ENCODE assay signal across 8 cellular contexts in genomic region chr1:226547754-226548191, GRCh38. TPM values are rescaled to one million over a fixed set of nuclear protein-coding genes. Genes with fewer than 3 reads are reported as not detected.
A peak's percentile ranks its signal among the peaks of the same experiment; 100 is the strongest.
DNase-seq lines count a peak whose midpoint lies in the region; ATAC-seq and TF ChIP-seq lines count a peak whose summit lies in the region.

No MANE protein-coding gene starts in this region.

- TF ChIP-seq POLR2A in esophagus muscularis mucosa (IDR thresholded peaks at IDR 0.05; ENCODE audit: low read depth): no peak

- peaks cover 0 to 3% (median 0%) of the 10 kb centered on the region in 3 donors for H3K36me3 Mint-ChIP-seq in naive thymus-derived CD8-positive, alpha-beta T cell
- no peaks in the 10 kb centered on the region for H3K36me3 Mint-ChIP-seq in stimulated activated naive CD8-positive, alpha-beta T cell treated with anti-CD3 and anti-CD28 coated beads, Interleukin-15, Interleukin-2, amounts not matched to agents 100 ng/mL and 50 ng/mL, for 24 hours (ENCODE audit: low read depth)

- H3K27me3 Mint-ChIP-seq in naive thymus-derived CD8-positive, alpha-beta T cell: peaks cover 5 to 51% (median 24%) of the 10 kb centered on the region in 5 donors
- peaks cover 44% of the 10 kb centered on the region for H3K27me3 Mint-ChIP-seq in stimulated activated naive CD8-positive, alpha-beta T cell treated with anti-CD3 and anti-CD28 coated beads, Interleukin-15, Interleukin-2, amounts not matched to agents 100 ng/mL and 50 ng/mL, for 24 hours

- no peak for TF ChIP-seq EP300 in esophagus muscularis mucosa (IDR thresholded peaks at IDR 0.05)

- peak overlapping the region; percentile 29 to 68 (median 44) for H3K4me3 Mint-ChIP-seq in naive thymus-derived CD8-positive, alpha-beta T cell
- H3K4me3 Mint-ChIP-seq in stimulated activated naive CD8-positive, alpha-beta T cell treated with anti-CD3 and anti-CD28 coated beads, Interleukin-15, Interleukin-2, amounts not matched to agents 100 ng/mL and 50 ng/mL, for 24 hours: peak overlapping the region; percentile 23

- H3K27me3 ChIP-seq in BJ (ENCODE audit: control insufficient read depth, insufficient read depth, low read length) (peaks cover 29% of the 10 kb centered on the region), PC-9 (ENCODE audit: insufficient read depth, low read depth) (peaks cover 8% of the 10 kb centered on the region; the same call in 1 of the 2 replicates), esophagus muscularis mucosa (peaks cover 0 to 13% (median 0%) of the 10 kb centered on the region in 4 donors)

- CTCF ChIA-PET in BJ (lab: Yijun Ruan, JAX): interaction anchor here (0.6 to 4.1 kb wide), 31 partner anchors 8 to 393 kb away, joined by 3 to 29 read pairs (median 4); partner anchors contain the start of gene COQ8A
- CTCF ChIA-PET in PC-9 (lab: Charles Lee): interaction anchor here (0.6 to 0.7 kb wide), 5 partner anchors 84 to 1076 kb away, joined by 3 to 9 read pairs (median 5); no protein-coding TSS in a partner anchor

- TF ChIP-seq CTCF in BJ (IDR thresholded peaks at IDR 0.05; ENCODE audit: insufficient read depth, low read depth, low read length) (peak; percentile 95), PC-9 (conservative IDR thresholded peaks at IDR 0.05) (peak; percentile 85), esophagus muscularis mucosa (IDR thresholded peaks at IDR 0.05) (peak in 2 of 3 experiments; percentile 91 to 97)

- H3K4me3 ChIP-seq in BJ (ENCODE audit: low read depth, low read length) (no peak overlapping the region), PC-9 (no peak overlapping the region), esophagus muscularis mucosa (peak overlapping the region; percentile 63 to 76 (median 70))

- BruUV-seq in PC-9 (replicated peaks; lab: Mats Ljungman, UMichigan): no TSS peak

- H3K27ac ChIP-seq in PC-9 (no peak overlapping the region), esophagus muscularis mucosa (replicated peaks in 1 of 4) (peak overlapping the region; percentile 68 to 89 (median 84))

- H3F3A ChIP-seq in PC-9 (ENCODE audit: insufficient read depth, low read depth): no peaks in the 10 kb centered on the region

- H3K4me1 ChIP-seq in PC-9 (replicated peaks; ENCODE audit: insufficient read depth) (no peaks in the 10 kb centered on the region), esophagus muscularis mucosa (peaks cover 28 to 48% (median 43%) of the 10 kb centered on the region in 4 donors)

- H2AFZ ChIP-seq in PC-9: no peak overlapping the region

- intact Hi-C loops in PC-9 (cut with micrococcal nuclease; ENCODE audit: unreplicated experiment) (loop anchor here (1.0 to 5.0 kb wide), 4 partner anchors 80 to 890 kb away; no protein-coding TSS in a partner anchor), esophagus muscularis mucosa (cut with DNase I) (loop anchor here (1.0 to 10.0 kb wide), 4 partner anchors 62 to 280 kb away; no protein-coding TSS in a partner anchor)

- POLR2A ChIA-PET in BJ (lab: Charles Lee) (no interaction called here), PC-9 (lab: Charles Lee; ENCODE audit: unreplicated experiment) (interaction anchor here (0.6 kb wide), 1 partner anchor 521 kb away, joined by 13 read pairs; no protein-coding TSS in a partner anchor)
- POLR2A ChIA-PET in naive thymus-derived CD8-positive, alpha-beta T cell (lab: Charles Lee): interaction anchor here (0.6 to 2.4 kb wide), 3 partner anchors 8 to 123 kb away, joined by 3 to 9 read pairs (median 7); no protein-coding TSS in a partner anchor

- DNase-seq in BJ (ENCODE audit: low read depth) (peak; percentile 40), Kasumi-1 (lab: John Stamatoyannopoulos, UW) (peak; percentile 93 to 96), PC-9 (peak; percentile 67 to 82), esophagus muscularis mucosa (ENCODE audit: extremely low spot score) (no peak)
- peak; percentile 66 for DNase-seq in activated T-cell treated with anti-CD3 and anti-CD28 coated beads, Interleukin-2, amount 50 U/mL, for 1 hour
- peak; percentile 24 to 75 (median 44) for DNase-seq in naive thymus-derived CD8-positive, alpha-beta T cell

- H3K9me3 Mint-ChIP-seq in naive thymus-derived CD8-positive, alpha-beta T cell: no peaks in the 10 kb centered on the region
- H3K9me3 Mint-ChIP-seq in stimulated activated naive CD8-positive, alpha-beta T cell treated with anti-CD3 and anti-CD28 coated beads, Interleukin-15, Interleukin-2, amounts not matched to agents 100 ng/mL and 50 ng/mL, for 24 hours: no peaks in the 10 kb centered on the region

- no peaks in the 10 kb centered on the region for H3K9me3 ChIP-seq in PC-9 (ENCODE audit: insufficient read depth, low read depth)
- no peaks in the 10 kb centered on the region for H3K9me3 ChIP-seq in esophagus muscularis mucosa

- ATAC-seq in GM19395 (IDR thresholded peaks at IDR 0.05; ENCODE audit: unreplicated experiment): peak; percentile 74
- ATAC-seq in naive thymus-derived CD8-positive, alpha-beta T cell: peak; percentile 50

- no peaks in the 10 kb centered on the region for H4K20me1 ChIP-seq in PC-9 (ENCODE audit: insufficient read depth)

- no peaks in the 10 kb centered on the region for H3K79me2 ChIP-seq in PC-9 (ENCODE audit: low read depth)

- no peaks in the 10 kb centered on the region for H3K9me2 ChIP-seq in PC-9 (ENCODE audit: insufficient read depth)

- no peaks in the 10 kb centered on the region for H3K36me3 ChIP-seq in BJ (ENCODE audit: control insufficient read depth, insufficient read depth, low read length)
- no peaks in the 10 kb centered on the region for H3K36me3 ChIP-seq in PC-9 (ENCODE audit: low read depth)
- H3K36me3 ChIP-seq in esophagus muscularis mucosa: no peaks in the 10 kb centered on the region

- 4% methylated on average over 13 of the region's 16 CpGs for WGBS in esophagus muscularis mucosa

- peaks cover 11 to 23% (median 19%) of the 10 kb centered on the region in 4 donors for H3K4me1 Mint-ChIP-seq in naive thymus-derived CD8-positive, alpha-beta T cell
- peaks cover 16% of the 10 kb centered on the region for H3K4me1 Mint-ChIP-seq in stimulated activated naive CD8-positive, alpha-beta T cell treated with anti-CD3 and anti-CD28 coated beads, Interleukin-15, Interleukin-2, amounts not matched to agents 100 ng/mL and 50 ng/mL, for 24 hours (ENCODE audit: low read depth)

- peak overlapping the region; percentile 37; the same call in 1 of the 2 replicates for H3K4me2 ChIP-seq in PC-9

- no peak overlapping the region for H3K27ac Mint-ChIP-seq in naive thymus-derived CD8-positive, alpha-beta T cell
- H3K27ac Mint-ChIP-seq in stimulated activated naive CD8-positive, alpha-beta T cell treated with anti-CD3 and anti-CD28 coated beads, Interleukin-15, Interleukin-2, amounts not matched to agents 100 ng/mL and 50 ng/mL, for 24 hours: no peak overlapping the region

RNA-seq across cellular contexts. Expression of gene STUM, which starts 0.8 kb away (rescaled TPM):
- polyA plus RNA-seq in BJ (2011; rRNA removed): not detected in 2 replicates
- polyA minus RNA-seq in BJ (2011; rRNA and poly(A)+ RNA removed): not detected in 2 replicates
- total RNA-seq in PC-9 (2021): not detected in 2 replicates
- total RNA-seq in esophagus muscularis mucosa: 1 to 10 TPM; 3.1 to 7.6 (median 6.3) TPM
- under 1 TPM; 0.14 to 0.65 TPM for total RNA-seq in naive thymus-derived CD8-positive, alpha-beta T cell
- not detected for polyA plus RNA-seq in naive thymus-derived CD8-positive, alpha-beta T cell

Comparison
In these comparisons a context has a peak if more than half of its experiments do, and no peak if none do; other contexts are left out.
1. H3K4me3 ChIP-seq: peak in esophagus muscularis mucosa (4 of 4); none in BJ (single experiment) and PC-9 (single experiment).
2. Peak in every context shown above with its lines, with median percentiles within 50 percentile points of each other: CTCF ChIP-seq.